8 cellular contexts compared by ENCODE assay signal in genomic region chr3:176514297-176514696, GRCh38.
DNase-seq lines count a peak whose midpoint lies in the region; ATAC-seq, FAIRE-seq and TF ChIP-seq lines count a peak whose summit lies in the region.

No MANE protein-coding gene starts in this region.

- H3K36me3 ChIP-seq in breast epithelium (no peaks in the 10 kb centered on the region), endothelial cell of umbilical vein (ENCODE audit: control insufficient read depth in 2 of 2, extremely low read depth in 1 of 2, insufficient read depth in 2 of 2, low read length in 2 of 2) (no peaks in the 10 kb centered on the region), psoas muscle (ENCODE audit: insufficient read depth in 1 of 2, low read depth in 1 of 2) (no peaks in the 10 kb centered on the region)

- peak; percentile 71 for FAIRE-seq in endothelial cell of umbilical vein (lab: Jason Lieb, UNC)

- no peak overlapping the region for H3K9ac ChIP-seq in endothelial cell of umbilical vein (replicated peaks; ENCODE audit: extremely low read depth, insufficient read depth, low read length)

- no peak for TF ChIP-seq POLR2A in breast epithelium (IDR thresholded peaks at IDR 0.05)
- no peak for TF ChIP-seq POLR2A in endothelial cell of umbilical vein (IDR thresholded peaks at IDR 0.05; ENCODE audit: low read depth, low read length)

- no peaks in the 10 kb centered on the region for H3K9me3 Mint-ChIP-seq in MCF 10A (ENCODE audit: unreplicated experiment)

- CTCF ChIA-PET in MCF 10A (lab: Yijun Ruan, JAX) (interaction anchor here (0.5 to 1.9 kb wide), 9 partner anchors 9 to 1898 kb away, joined by 3 to 13 read pairs (median 4); no protein-coding TSS in a partner anchor), endothelial cell of umbilical vein (lab: Charles Lee) (interaction anchor here (0.8 to 3.2 kb wide), 9 partner anchors 10 to 1871 kb away, joined by 3 to 34 read pairs (median 3); no protein-coding TSS in a partner anchor)

- ATAC-seq in psoas muscle: no peak
- no peak for ATAC-seq in HG03469 (IDR thresholded peaks at IDR 0.05; ENCODE audit: unreplicated experiment)
- ATAC-seq in GM21619 (IDR thresholded peaks at IDR 0.05; ENCODE audit: unreplicated experiment): no peak
- ATAC-seq in GM21825 (IDR thresholded peaks at IDR 0.05; ENCODE audit: unreplicated experiment): no peak

- intact Hi-C loops in MCF 10A (cut with micrococcal nuclease) (loop anchor here (1.0 to 5.0 kb wide), 4 partner anchors 150 to 1873 kb away; no protein-coding TSS in a partner anchor), breast epithelium (cut with DNase I; ENCODE audit: low total_unique reads) (no loop called here), endothelial cell of umbilical vein (cut with micrococcal nuclease) (loop anchor here (1.0 to 10.0 kb wide), 5 partner anchors 150 to 1871 kb away; no protein-coding TSS in a partner anchor), psoas muscle (cut with DNase I) (loop anchor here in 1 of 2 donors (5.0 kb wide), 1 partner anchor 423 kb away; no protein-coding TSS in a partner anchor)

- H3K79me2 ChIP-seq in endothelial cell of umbilical vein (ENCODE audit: control insufficient read depth, insufficient read depth, low read length): no peaks in the 10 kb centered on the region

- TF ChIP-seq CTCF in MCF 10A (IDR thresholded peaks at IDR 0.05; ENCODE audit: unreplicated experiment): peak; percentile 69
- TF ChIP-seq CTCF in breast epithelium (IDR thresholded peaks at IDR 0.05): peak in 1 of 3 donors; percentile 21
- peak; percentile 34 to 41 for TF ChIP-seq CTCF in endothelial cell of umbilical vein (IDR thresholded peaks at IDR 0.05; ENCODE audit: extremely low read depth in 1 of 2, insufficient read depth in 1 of 2, low read depth in 1 of 2, low read length in 2 of 2)
- peak; percentile 44 for TF ChIP-seq CTCF in psoas muscle (IDR thresholded peaks at IDR 0.05)

- dilution Hi-C loops in endothelial cell of umbilical vein (cut with MboI; ENCODE audit: extremely low pct_ligation_motif_present, low sequenced_read_pairs): no loop called here

- DNase-seq in MCF 10A (ENCODE audit: unreplicated experiment) (peak; percentile 54), breast epithelium (ENCODE audit: low spot score in 2 of 2) (no peak), NCI-H82 treated with DMSO at 0.1 percent for 48 hours (lab: John Stamatoyannopoulos, UW; ENCODE audit: unreplicated experiment) (peak; percentile 26), endothelial cell of umbilical vein (ENCODE audit: low read depth, low spot score) (peak; percentile 73), psoas muscle (no peak)

- H3K4me2 ChIP-seq in endothelial cell of umbilical vein (ENCODE audit: insufficient read depth, low read length): no peak overlapping the region

- H3K9me3 ChIP-seq in breast epithelium: peaks cover 41 to 61% of the 10 kb centered on the region in 2 donors
- no peaks in the 10 kb centered on the region for H3K9me3 ChIP-seq in endothelial cell of umbilical vein (replicated peaks; ENCODE audit: control insufficient read depth, insufficient read depth, low read length)
- peaks cover 11% of the 10 kb centered on the region for H3K9me3 ChIP-seq in psoas muscle

- no peaks in the 10 kb centered on the region for H3K27me3 Mint-ChIP-seq in MCF 10A (ENCODE audit: insufficient read depth, unreplicated experiment)

- H3K4me3 ChIP-seq in breast epithelium (no peak overlapping the region), endothelial cell of umbilical vein (replicated peaks in 1 of 3; ENCODE audit: insufficient read depth in 1 of 3, low read depth in 1 of 3, low read length in 3 of 3) (no peak overlapping the region), psoas muscle (no peak overlapping the region)

- H3K27ac ChIP-seq in breast epithelium (no peak overlapping the region), endothelial cell of umbilical vein (ENCODE audit: insufficient read depth, low read depth, low read length) (no peak overlapping the region), psoas muscle (no peak overlapping the region)

- no peak overlapping the region for H2AFZ ChIP-seq in endothelial cell of umbilical vein (ENCODE audit: low read depth, low read length)

- H4K20me1 ChIP-seq in endothelial cell of umbilical vein (replicated peaks; ENCODE audit: control insufficient read depth, extremely low read depth, insufficient read depth, low read length): no peaks in the 10 kb centered on the region

- no peak overlapping the region for H3K27ac Mint-ChIP-seq in MCF 10A (ENCODE audit: low read depth, unreplicated experiment)

- peaks cover 5% of the 10 kb centered on the region for H3K36me3 Mint-ChIP-seq in MCF 10A (ENCODE audit: insufficient read depth, unreplicated experiment)

- BruUV-seq in MCF 10A (replicated peaks; lab: Mats Ljungman, UMichigan): no TSS peak
- BruUV-seq in endothelial cell of umbilical vein (replicated peaks; lab: Mats Ljungman, UMichigan): no TSS peak

- H3K4me1 Mint-ChIP-seq in MCF 10A (ENCODE audit: insufficient read depth, unreplicated experiment): no peaks in the 10 kb centered on the region

- H3K4me3 Mint-ChIP-seq in MCF 10A (ENCODE audit: unreplicated experiment): no peak overlapping the region

- WGBS in psoas muscle, 3 donors: 58 to 62% (median 60%) methylated on average over 10 of the region's 10 CpGs

- POLR2A ChIA-PET in MCF 10A (lab: Yijun Ruan, JAX): no interaction called here
- POLR2A ChIA-PET in endothelial cell of umbilical vein (lab: Charles Lee): no interaction called here

- H3K27me3 ChIP-seq in breast epithelium: no peaks in the 10 kb centered on the region
- no peaks in the 10 kb centered on the region for H3K27me3 ChIP-seq in endothelial cell of umbilical vein (ENCODE audit: control insufficient read depth in 2 of 2, insufficient read depth in 2 of 2, low read length in 2 of 2)
- no peaks in the 10 kb centered on the region for H3K27me3 ChIP-seq in psoas muscle (ENCODE audit: insufficient read depth in 3 of 3, low read length in 2 of 3)

- H3K4me1 ChIP-seq in breast epithelium: no peaks in the 10 kb centered on the region
- H3K4me1 ChIP-seq in endothelial cell of umbilical vein (ENCODE audit: control insufficient read depth, extremely low read depth, insufficient read depth, low read length): no peaks in the 10 kb centered on the region
- no peaks in the 10 kb centered on the region for H3K4me1 ChIP-seq in psoas muscle

- H3K9me1 ChIP-seq in endothelial cell of umbilical vein (replicated peaks; ENCODE audit: control insufficient read depth, extremely low read depth, insufficient read depth, low read length): no peaks in the 10 kb centered on the region

TF ChIP-seq in endothelial cell of umbilical vein, 7 proteins besides CTCF, POLR2A, EP300 and RAD21:
- TF ChIP-seq FOS (IDR thresholded peaks at IDR 0.05; ENCODE audit: borderline replicate concordance, insufficient read depth, low read length) (no peak), GATA2 (IDR thresholded peaks at IDR 0.05; ENCODE audit: insufficient read depth, insufficient read length, low read depth, low read length) (no peak), EZH2 (IDR thresholded peaks at IDR 0.05; ENCODE audit: borderline replicate concordance, low read depth, low read length, severe bottlenecking) (no peak), JUN (IDR thresholded peaks at IDR 0.05; ENCODE audit: borderline replicate concordance, insufficient read depth, insufficient read length, low read depth) (no peak), POLR2AphosphoS5 (IDR thresholded peaks at IDR 0.05; ENCODE audit: insufficient read depth, low read depth, low read length) (no peak), MAX (IDR thresholded peaks at IDR 0.05; ENCODE audit: insufficient read depth, insufficient read length) (no peak), MYC (IDR thresholded peaks at IDR 0.05; ENCODE audit: low read depth, low read length) (no peak)

Comparison
In these comparisons a context has a peak if more than half of its experiments do, and no peak if none do; other contexts are left out.
1. DNase-seq: peak in MCF 10A (single experiment), NCI-H82 treated with DMSO at 0.1 percent for 48 hours (single experiment) and endothelial cell of umbilical vein (single experiment); none in breast epithelium (0 of 2) and psoas muscle (0 of 2).